ENCODE assay signal across 17 cellular contexts in genomic region chr2:147164563-147164962, GRCh38.
DNase-seq lines count a peak whose midpoint lies in the region; ATAC-seq and TF ChIP-seq lines count a peak whose summit lies in the region.
"Had no signal": no experiment of that assay in that cellular context is flagged by ENCODE, and none has a peak within 500 bp of the region (broad histone marks: within the 10 kb centered on the region; RNA-seq: fewer than 3 reads in every experiment).

No MANE protein-coding gene starts in this region.

- intact Hi-C loops in spleen (cut with DNase I; ENCODE audit: low total_unique reads) (no loop called here), aorta (cut with DNase I) (no loop called here)

- ATAC-seq in aorta (ENCODE audit: low FRiP score): no peak
- ATAC-seq in natural killer cell treated with Interleukin-12 subunit alpha and Interleukin-12 subunit beta and Interleukin-15 and Interleukin-18, amount 100 ng/mL, for 72 hours: no peak
- ATAC-seq: A549; CD8-positive, alpha-beta T cell had no signal

- 69 to 92% (median 83%) methylated on average over 3 to 4 of the region's 4 CpGs for WGBS in spleen, 5 donors
- WGBS in aorta, 2 donors: 82 to 86% methylated on average over 4 of the region's 4 CpGs

- no peaks in the 10 kb centered on the region for H3K4me1 Mint-ChIP-seq in chondrocyte (ENCODE audit: low read depth)
- H3K4me1 Mint-ChIP-seq in natural killer cell treated with Interleukin-12 subunit alpha and Interleukin-12 subunit beta and Interleukin-15 and Interleukin-18, amount 100 ng/mL, for 72 hours (ENCODE audit: low read depth in 2 of 2): no peaks in the 10 kb centered on the region
- H3K4me1 Mint-ChIP-seq: B cell had no signal

- H3K27ac ChIP-seq in spleen (no peak overlapping the region), aorta (ENCODE audit: low read depth in 1 of 2, low read length in 2 of 2) (no peak overlapping the region)
- H3K27ac ChIP-seq: 22Rv1; A549; BLaER1 treated with 17β-estradiol and CSF1 and Interleukin-3, amounts not matched to agents 10 nM and 100 nM; C4-2B had no signal

- TF ChIP-seq CTCF in chondrocyte (IDR thresholded peaks at IDR 0.05) (no peak), spleen (IDR thresholded peaks at IDR 0.05 in 8 of 11, conservative IDR thresholded peaks at IDR 0.05 in 3 of 11) (no peak)

- H3K9me3 ChIP-seq in spleen (no peaks in the 10 kb centered on the region), aorta (ENCODE audit: control insufficient read depth, low read length) (no peaks in the 10 kb centered on the region)
- H3K9me3 ChIP-seq: A549; BLaER1 treated with 17β-estradiol and CSF1 and Interleukin-3, amounts not matched to agents 10 nM and 100 nM; Caco-2 had no signal

- no peaks in the 10 kb centered on the region for H3K36me3 Mint-ChIP-seq in chondrocyte (ENCODE audit: low read depth)
- no peaks in the 10 kb centered on the region for H3K36me3 Mint-ChIP-seq in natural killer cell treated with Interleukin-12 subunit alpha and Interleukin-12 subunit beta and Interleukin-15 and Interleukin-18, amount 100 ng/mL, for 72 hours
- H3K36me3 Mint-ChIP-seq: CD8-positive, alpha-beta T cell had no signal

- no peak for TF ChIP-seq POLR2A in spleen (IDR thresholded peaks at IDR 0.05)

- peaks cover 5% of the 10 kb centered on the region for H3K9me3 Mint-ChIP-seq in chondrocyte (ENCODE audit: low read depth)
- peaks cover 6% of the 10 kb centered on the region for H3K9me3 Mint-ChIP-seq in natural killer cell treated with Interleukin-12 subunit alpha and Interleukin-12 subunit beta and Interleukin-15 and Interleukin-18, amount 100 ng/mL, for 72 hours
- H3K9me3 Mint-ChIP-seq: CD4-positive, alpha-beta T cell had no signal

- H3K27me3 ChIP-seq in spleen (replicated peaks in 1 of 7) (no peaks in the 10 kb centered on the region), aorta (ENCODE audit: control insufficient read depth in 1 of 2, insufficient read depth in 2 of 2, low read length in 1 of 2) (no peaks in the 10 kb centered on the region)
- H3K27me3 ChIP-seq: BLaER1 treated with 17β-estradiol and CSF1 and Interleukin-3, amounts not matched to agents 10 nM and 100 nM had no signal

- peaks cover 2% of the 10 kb centered on the region for H3K27me3 Mint-ChIP-seq in chondrocyte (ENCODE audit: low read depth)
- peaks cover 0 to 15% of the 10 kb centered on the region in 2 donors for H3K27me3 Mint-ChIP-seq in natural killer cell treated with Interleukin-12 subunit alpha and Interleukin-12 subunit beta and Interleukin-15 and Interleukin-18, amount 100 ng/mL, for 72 hours
- H3K27me3 Mint-ChIP-seq: B cell had no signal

- H3K36me3 ChIP-seq in spleen: no peaks in the 10 kb centered on the region
- H3K36me3 ChIP-seq in aorta (ENCODE audit: control insufficient read depth in 1 of 2, insufficient read depth in 2 of 2, low read length in 1 of 2): no peaks in the 10 kb centered on the region
- H3K36me3 ChIP-seq: BLaER1 treated with 17β-estradiol and CSF1 and Interleukin-3, amounts not matched to agents 10 nM and 100 nM had no signal

- no peak overlapping the region for H3K4me3 Mint-ChIP-seq in chondrocyte (ENCODE audit: unreplicated experiment)
- no peak overlapping the region for H3K4me3 Mint-ChIP-seq in natural killer cell treated with Interleukin-12 subunit alpha and Interleukin-12 subunit beta and Interleukin-15 and Interleukin-18, amount 100 ng/mL, for 72 hours
- H3K4me3 Mint-ChIP-seq: B cell; CD4-positive, alpha-beta T cell; CD8-positive, alpha-beta T cell had no signal

- DNase-seq in chondrocyte (ENCODE audit: low spot score) (peak; percentile 79), spleen (peak; percentile 64), aorta (peak; percentile 26 to 53), amygdala (lab: John Stamatoyannopoulos, UW) (no peak)
- DNase-seq in natural killer cell treated with Interleukin-12 subunit alpha and Interleukin-12 subunit beta and Interleukin-15 and Interleukin-18, amount 100 ng/mL, for 72 hours (ENCODE audit: low spot score): no peak
- DNase-seq: AML-193; Caco-2; Calu3; CD4-positive, alpha-beta T cell; CD8-positive, alpha-beta T cell; DMS79 treated with DMSO at 0.1 percent for 48 hours; GF-D8 had no signal

- H3K4me1 ChIP-seq in spleen: no peaks in the 10 kb centered on the region
- H3K4me1 ChIP-seq in aorta (ENCODE audit: control insufficient read depth in 1 of 2, insufficient read depth in 2 of 2, low read length in 2 of 2): no peaks in the 10 kb centered on the region
- H3K4me1 ChIP-seq: A549, Caco-2 had no signal

- no peak overlapping the region for H3K4me3 ChIP-seq in spleen
- H3K4me3 ChIP-seq in aorta (ENCODE audit: low read length in 2 of 2): no peak overlapping the region
- H3K4me3 ChIP-seq: A549; BLaER1 treated with 17β-estradiol and CSF1 and Interleukin-3, amounts not matched to agents 10 nM and 100 nM had no signal

- no peak overlapping the region for H3K27ac Mint-ChIP-seq in chondrocyte (ENCODE audit: unreplicated experiment)
- H3K27ac Mint-ChIP-seq in natural killer cell treated with Interleukin-12 subunit alpha and Interleukin-12 subunit beta and Interleukin-15 and Interleukin-18, amount 100 ng/mL, for 72 hours: no peak overlapping the region
- H3K27ac Mint-ChIP-seq: B cell; CD4-positive, alpha-beta T cell; CD8-positive, alpha-beta T cell had no signal

Comparison
In these comparisons a context has a peak if more than half of its experiments do, and no peak if none do; other contexts are left out.
1. DNase-seq: peak in chondrocyte (single experiment), spleen (single experiment) and aorta (2 of 2); none in amygdala (0 of 56) and natural killer cell treated with Interleukin-12 subunit alpha and Interleukin-12 subunit beta and Interleukin-15 and Interleukin-18, amount 100 ng/mL, for 72 hours (single experiment).